In the genomic region with DNA sequence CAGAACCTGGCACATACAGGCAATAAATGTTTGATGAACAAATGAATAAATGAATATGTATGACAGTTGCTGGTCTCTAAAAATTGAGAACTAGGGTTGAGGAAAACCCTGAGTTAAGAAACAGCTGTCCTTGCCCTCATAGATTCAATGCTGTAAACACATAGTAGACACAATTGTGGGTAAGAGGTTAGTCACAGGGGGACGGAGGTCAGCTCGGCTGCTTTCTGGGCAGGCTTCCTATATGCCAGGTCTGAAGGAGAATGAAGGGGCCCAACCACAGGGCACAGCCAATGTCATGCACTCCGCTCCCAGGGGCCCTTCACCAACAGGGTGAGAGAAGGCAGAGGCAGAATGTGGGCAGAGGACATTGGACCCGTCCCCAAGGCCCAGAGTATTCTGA, we compare ENCODE assay signal across 26 cellular contexts.
"Had no signal": no experiment of that assay in that cellular context is flagged by ENCODE, and none has a peak within 500 bp of the region (broad histone marks: within the 10 kb centered on the region; RNA-seq: fewer than 3 reads in every experiment).

No MANE protein-coding gene starts in this region.

- H3K27me3 ChIP-seq: hepatocyte, right atrium auricular region, right lobe of liver, stomach, testis, thyroid gland, upper lobe of right lung had no signal

- H3K4me1 Mint-ChIP-seq: stimulated activated naive B cell treated with anti-CD40 and anti-IgM and Interleukin-4, amounts not matched to agents 10 μg/mL and 1 μg/mL and 100 μg/mL, for 72 hours had no signal

- H3K4me1 ChIP-seq: left ventricle myocardium inferior, right atrium auricular region, right lobe of liver, stomach, testis, upper lobe of right lung had no signal

- H3K4me3 ChIP-seq: heart right ventricle, hepatocyte, left ventricle myocardium inferior, lung, mucosa of descending colon, right atrium auricular region, right lobe of liver, skin epidermis, stomach, testis, thyroid gland, upper lobe of right lung had no signal

- H3K27me3 Mint-ChIP-seq: naive thymus-derived CD8-positive, alpha-beta T cell; progenitor cell of endocrine pancreas; stimulated activated naive B cell treated with anti-CD40 and anti-IgM and Interleukin-4, amounts not matched to agents 10 μg/mL and 1 μg/mL and 100 μg/mL, for 72 hours had no signal

- H3K9ac ChIP-seq: parathyroid adenoma had no signal

- H3K79me2 ChIP-seq: hepatocyte, parathyroid adenoma had no signal

- H3K27ac Mint-ChIP-seq: nephron; progenitor cell of endocrine pancreas; stimulated activated naive B cell treated with anti-CD40 and anti-IgM and Interleukin-4, amounts not matched to agents 10 μg/mL and 1 μg/mL and 100 μg/mL, for 72 hours had no signal

- H3K9me3 Mint-ChIP-seq: naive thymus-derived CD8-positive, alpha-beta T cell; nephron; stimulated activated naive B cell treated with anti-CD40 and anti-IgM and Interleukin-4, amounts not matched to agents 10 μg/mL and 1 μg/mL and 100 μg/mL, for 72 hours had no signal

- H3K36me3 ChIP-seq: heart right ventricle, left ventricle myocardium inferior, right atrium auricular region, right lobe of liver, stomach, thyroid gland, upper lobe of right lung had no signal

- DNase-seq: heart right ventricle; islet precursor cell; left ventricle myocardium inferior; midbrain; mucosa of descending colon; naive thymus-derived CD8-positive, alpha-beta T cell; nucleus accumbens; right lobe of liver; stimulated activated CD4-positive, alpha-beta T cell treated with anti-CD3 and anti-CD28 coated beads, Interleukin-12 subunit alpha, Interleukin-12 subunit beta, amount 100 ng/mL, for 4 hours; stimulated activated CD4-positive, alpha-beta T cell treated with anti-CD3 and anti-CD28 coated beads, Interleukin-15, amount 100 ng/mL, for 24 hours; stimulated activated CD4-positive, alpha-beta T cell treated with anti-CD3 and anti-CD28 coated beads, Interleukin-2, amount 100 ng/mL, for 24 hours; stimulated activated CD4-positive, alpha-beta T cell treated with anti-CD3 and anti-CD28 coated beads, Interleukin-4, amount 100 ng/mL, for 1 hour; stimulated activated naive B cell treated with anti-CD40 and anti-IgM and Interleukin-4, amounts not matched to agents 10 μg/mL and 1 μg/mL and 100 μg/mL, for 72 hours; stimulated activated naive CD8-positive, alpha-beta T cell treated with anti-CD3 and anti-CD28 coated beads, Interleukin-15, Interleukin-2, amounts not matched to agents 100 U/mL and 50 U/mL, for 24 hours; stomach; testis; thyroid gland; trophoblast cell; upper lobe of right lung had no signal

- H2AFZ ChIP-seq: hepatocyte, parathyroid adenoma had no signal

- H3K4me2 ChIP-seq: hepatocyte had no signal

- H3K4me3 Mint-ChIP-seq: naive thymus-derived CD8-positive, alpha-beta T cell; nephron; stimulated activated naive B cell treated with anti-CD40 and anti-IgM and Interleukin-4, amounts not matched to agents 10 μg/mL and 1 μg/mL and 100 μg/mL, for 72 hours had no signal

- ATAC-seq: heart right ventricle; mucosa of descending colon; naive thymus-derived CD8-positive, alpha-beta T cell; right lobe of liver; stimulated activated naive B cell treated with anti-CD40 and anti-IgM and Interleukin-4, amounts not matched to agents 10 μg/mL and 1 μg/mL and 100 μg/mL, for 72 hours; stimulated activated naive CD8-positive, alpha-beta T cell treated with anti-CD3 and anti-CD28 coated beads, Interleukin-15, Interleukin-2, amounts not matched to agents 100 U/mL and 50 U/mL, for 24 hours; upper lobe of right lung had no signal

- H3K27ac ChIP-seq: heart right ventricle, hepatocyte, left ventricle myocardium inferior, parathyroid adenoma, right atrium auricular region, right lobe of liver, skin epidermis, stomach, testis, thyroid gland, upper lobe of right lung had no signal

- H3K9me3 ChIP-seq: heart right ventricle, left ventricle myocardium inferior, mucosa of descending colon, right atrium auricular region, right lobe of liver, stomach, testis, thyroid gland, upper lobe of right lung had no signal
